21 cellular contexts compared by ENCODE assay signal in genomic region chr13:46367622-46368327, GRCh38. TPM values are rescaled to one million over a fixed set of nuclear protein-coding genes. Genes with fewer than 3 reads are reported as not detected.
DNase-seq lines count a peak whose midpoint lies in the region; ATAC-seq, FAIRE-seq and TF ChIP-seq lines count a peak whose summit lies in the region.
"Had no signal": no experiment of that assay in that cellular context is flagged by ENCODE, and none has a peak within 500 bp of the region (broad histone marks: within the 10 kb centered on the region; RNA-seq: fewer than 3 reads in every experiment).

No MANE protein-coding gene starts in this region.

- H3K27ac ChIP-seq in OCI-LY3 (ENCODE audit: low read length), result peak overlapping the region; percentile 93; the same call in 1 of the 2 replicates
- H3K27ac ChIP-seq in osteoblast (ENCODE audit: low read depth, low read length), result peak overlapping the region; percentile 17
- H3K27ac ChIP-seq: BLaER1, psoas muscle had no signal

- no peak overlapping the region for H3K4me2 ChIP-seq in OCI-LY3 (ENCODE audit: low read length)
- no peak overlapping the region for H3K4me2 ChIP-seq in osteoblast (ENCODE audit: insufficient read depth, low read length)
- H3K4me2 ChIP-seq: BLaER1 had no signal

- no peak overlapping the region for H2AFZ ChIP-seq in OCI-LY3 (ENCODE audit: low read depth, low read length)
- no peak overlapping the region for H2AFZ ChIP-seq in osteoblast (ENCODE audit: low read length)

- H3K4me3 ChIP-seq in OCI-LY3 (ENCODE audit: low read length), result no peak overlapping the region
- no peak overlapping the region for H3K4me3 ChIP-seq in epithelial cell of esophagus (ENCODE audit: low read length)
- no peak overlapping the region for H3K4me3 ChIP-seq in osteoblast (ENCODE audit: insufficient read depth, low read length)
- H3K4me3 ChIP-seq: BLaER1, dorsolateral prefrontal cortex, MG63, psoas muscle had no signal

- ATAC-seq in GM21576 (IDR thresholded peaks at IDR 0.05; ENCODE audit: unreplicated experiment) (no peak), HG03342 (IDR thresholded peaks at IDR 0.05; ENCODE audit: unreplicated experiment) (no peak)
- ATAC-seq: HepG2, psoas muscle had no signal

- FAIRE-seq in GM12892 (lab: Jason Lieb, UNC), result peak; percentile 33
- FAIRE-seq: HepG2, TTC549 had no signal

- no peak overlapping the region for H3K9ac ChIP-seq in OCI-LY3 (ENCODE audit: low read length)
- H3K9ac ChIP-seq: BLaER1 had no signal

- peaks cover 89% of the 10 kb centered on the region for H3K36me3 ChIP-seq in OCI-LY3 (replicated peaks; ENCODE audit: low read depth, low read length)
- no peaks in the 10 kb centered on the region for H3K36me3 ChIP-seq in osteoblast (ENCODE audit: insufficient read depth, low read length)
- H3K36me3 ChIP-seq: BLaER1, MG63 had no signal

- no peaks in the 10 kb centered on the region for H3K27me3 ChIP-seq in OCI-LY3 (ENCODE audit: low read depth, low read length)
- H3K27me3 ChIP-seq in osteoblast (ENCODE audit: insufficient read depth, low read length), result no peaks in the 10 kb centered on the region
- H3K27me3 ChIP-seq: BLaER1, dorsolateral prefrontal cortex, MG63 had no signal

- no peak for DNase-seq in GM12892 (ENCODE audit: insufficient read length)
- peak; percentile 21 for DNase-seq in epithelial cell of esophagus (ENCODE audit: low read depth)
- peak; percentile 15 for DNase-seq in osteoblast (ENCODE audit: insufficient read length, low spot score, missing footprints)
- no peak for DNase-seq in stimulated activated naive CD4-positive, alpha-beta T cell treated with Interleukin-2 at 50 U/mL for 16 hours (lab: John Stamatoyannopoulos, UW)
- no peak for DNase-seq in erythroblast (lab: John Stamatoyannopoulos, UW)
- DNase-seq: activated naive CD4-positive, alpha-beta T cell; DMS 273 treated with DMSO at 0.1 percent for 48 hours; dorsolateral prefrontal cortex; islet precursor cell; MG63; NCI-H187; NCI-H446; nephron progenitor cell; psoas muscle; stimulated activated CD4-positive, alpha-beta T cell treated with anti-CD3 and anti-CD28 coated beads, Interleukin-12 subunit alpha, Interleukin-12 subunit beta, amount 100 ng/mL, for 4 hours had no signal

- no peak for TF ChIP-seq CTCF in OCI-LY3 (IDR thresholded peaks at IDR 0.05; ENCODE audit: low read depth, low read length)
- no peak for TF ChIP-seq CTCF in epithelial cell of esophagus (IDR thresholded peaks at IDR 0.05; ENCODE audit: insufficient read depth, low read depth, low read length, missing control alignments)
- no peak for TF ChIP-seq CTCF in osteoblast (IDR thresholded peaks at IDR 0.05; ENCODE audit: extremely low read depth, low read depth, low read length)

- H3K4me1 ChIP-seq in OCI-LY3 (ENCODE audit: low read length) (peaks cover 48% of the 10 kb centered on the region), osteoblast (ENCODE audit: insufficient read depth, low read length) (peaks cover 33% of the 10 kb centered on the region)
- H3K4me1 ChIP-seq: psoas muscle had no signal

- no peaks in the 10 kb centered on the region for H3K9me3 ChIP-seq in OCI-LY3 (ENCODE audit: insufficient read depth, low read length)
- H3K9me3 ChIP-seq in osteoblast (ENCODE audit: low read depth, low read length), result no peaks in the 10 kb centered on the region
- H3K9me3 ChIP-seq: BLaER1, MG63, psoas muscle had no signal

- no peak for TF ChIP-seq POLR2A in GM12892 (IDR thresholded peaks at IDR 0.05; ENCODE audit: low read depth, low read length)
- TF ChIP-seq POLR2A in erythroblast (IDR thresholded peaks at IDR 0.05; ENCODE audit: low read length), result no peak

- H3K79me2 ChIP-seq in OCI-LY3 (ENCODE audit: low read length), result peaks cover 99% of the 10 kb centered on the region
- H3K79me2 ChIP-seq in osteoblast (ENCODE audit: insufficient read depth, low read length), result no peaks in the 10 kb centered on the region

- H4K20me1 ChIP-seq in OCI-LY3 (ENCODE audit: insufficient read depth, low read length) (peaks cover 96% of the 10 kb centered on the region), osteoblast (ENCODE audit: insufficient read depth, low read length) (no peaks in the 10 kb centered on the region)
- H4K20me1 ChIP-seq: BLaER1 had no signal

RNA-seq across cellular contexts. Expression of gene RUBCNL, which starts 19.3 kb away (rescaled TPM):
- 15.0 TPM for polyA plus RNA-seq in GM12892 (2012; ENCODE audit: missing spikeins)
- 6.5 and 7.4 TPM in 2 replicates for total RNA-seq in osteoblast
- total RNA-seq: HepG2 had no signal
- polyA plus RNA-seq: HepG2 had no signal

Comparison
In these comparisons a context has a peak if more than half of its experiments do, and no peak if none do; other contexts are left out.
1. DNase-seq: peak in epithelial cell of esophagus (single experiment) and osteoblast (single experiment); none in GM12892 (single experiment), stimulated activated naive CD4-positive, alpha-beta T cell treated with Interleukin-2 at 50 U/mL for 16 hours (single experiment) and erythroblast (0 of 2).